In the genomic region with DNA sequence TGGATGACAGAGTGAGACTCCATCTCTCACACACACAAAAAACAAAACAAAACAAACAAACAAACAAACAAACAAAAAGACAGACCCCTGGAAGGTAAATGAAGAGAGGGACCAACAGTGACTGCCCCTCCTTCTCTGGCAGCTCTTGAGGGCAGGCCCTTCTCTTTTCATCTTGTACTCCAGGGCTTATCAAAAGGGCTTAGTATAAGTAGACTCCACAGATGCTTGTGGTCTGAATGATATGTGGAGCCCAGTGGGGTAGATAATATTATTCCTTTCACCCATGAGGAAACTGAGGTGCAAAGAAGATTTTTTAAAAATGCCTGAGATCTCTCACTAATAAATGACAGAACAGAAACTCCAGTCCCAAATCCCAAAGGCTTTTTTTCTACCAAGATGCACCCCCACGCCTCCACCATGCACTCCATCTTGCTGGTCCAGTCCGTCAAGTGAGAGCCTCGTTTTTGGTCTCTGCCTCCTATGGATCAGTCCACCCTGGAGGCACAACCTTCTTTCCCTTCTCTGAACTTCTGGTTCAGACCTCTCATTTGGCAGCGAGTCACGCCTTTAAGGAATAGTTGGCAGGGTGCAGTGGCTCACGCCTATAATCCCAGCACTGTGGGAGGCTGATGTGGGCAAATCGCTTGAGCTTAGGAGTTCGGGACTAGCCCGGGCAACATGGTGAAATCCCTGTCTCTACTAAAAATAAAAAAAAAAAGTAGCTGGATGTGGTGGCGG, we compare ENCODE assay signal across 1 cellular context.
A peak's percentile ranks its signal among the peaks of the same experiment; 100 is the strongest.
TF ChIP-seq lines count a peak whose summit lies in the region.

No MANE protein-coding gene starts in this region.

TF ChIP-seq in HEK293, 187 proteins besides CTCF, POLR2A, EP300 and RAD21 (continued from another document):
- TF ChIP-seq, protein P1, sequence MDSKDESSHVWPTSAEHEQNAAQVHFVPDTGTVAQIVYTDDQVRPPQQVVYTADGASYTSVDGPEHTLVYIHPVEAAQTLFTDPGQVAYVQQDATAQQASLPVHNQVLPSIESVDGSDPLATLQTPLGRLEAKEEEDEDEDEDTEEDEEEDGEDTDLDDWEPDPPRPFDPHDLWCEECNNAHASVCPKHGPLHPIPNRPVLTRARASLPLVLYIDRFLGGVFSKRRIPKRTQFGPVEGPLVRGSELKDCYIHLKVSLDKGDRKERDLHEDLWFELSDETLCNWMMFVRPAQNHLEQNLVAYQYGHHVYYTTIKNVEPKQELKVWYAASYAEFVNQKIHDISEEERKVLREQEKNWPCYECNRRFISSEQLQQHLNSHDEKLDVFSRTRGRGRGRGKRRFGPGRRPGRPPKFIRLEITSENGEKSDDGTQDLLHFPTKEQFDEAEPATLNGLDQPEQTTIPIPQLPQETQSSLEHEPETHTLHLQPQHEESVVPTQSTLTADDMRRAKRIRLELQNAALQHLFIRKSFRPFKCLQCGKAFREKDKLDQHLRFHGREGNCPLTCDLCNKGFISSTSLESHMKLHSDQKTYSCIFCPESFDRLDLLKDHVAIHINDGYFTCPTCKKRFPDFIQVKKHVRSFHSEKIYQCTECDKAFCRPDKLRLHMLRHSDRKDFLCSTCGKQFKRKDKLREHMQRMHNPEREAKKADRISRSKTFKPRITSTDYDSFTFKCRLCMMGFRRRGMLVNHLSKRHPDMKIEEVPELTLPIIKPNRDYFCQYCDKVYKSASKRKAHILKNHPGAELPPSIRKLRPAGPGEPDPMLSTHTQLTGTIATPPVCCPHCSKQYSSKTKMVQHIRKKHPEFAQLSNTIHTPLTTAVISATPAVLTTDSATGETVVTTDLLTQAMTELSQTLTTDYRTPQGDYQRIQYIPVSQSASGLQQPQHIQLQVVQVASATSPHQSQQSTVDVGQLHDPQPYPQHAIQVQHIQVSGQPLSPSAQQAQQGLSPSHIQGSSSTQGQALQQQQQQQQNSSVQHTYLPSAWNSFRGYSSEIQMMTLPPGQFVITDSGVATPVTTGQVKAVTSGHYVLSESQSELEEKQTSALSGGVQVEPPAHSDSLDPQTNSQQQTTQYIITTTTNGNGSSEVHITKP (tag by site-specific recombination; IDR thresholded peaks at IDR 0.05), result peak; percentile 58; the same call in 1 of the 2 replicates
- TF ChIP-seq ZNF266 (tag by site-specific recombination; IDR thresholded peaks at IDR 0.05; ENCODE audit: low read depth) (no peak), ZNF202 (tag by site-specific recombination; IDR thresholded peaks at IDR 0.05; ENCODE audit: borderline replicate concordance) (no peak), ZNF660 (tag by site-specific recombination; IDR thresholded peaks at IDR 0.05) (no peak), ZNF157 (tag by site-specific recombination; IDR thresholded peaks at IDR 0.05) (no peak), ZNF549 (tag by site-specific recombination; IDR thresholded peaks at IDR 0.05) (no peak), HOXD13 (CRISPR knock-in tag; IDR thresholded peaks at IDR 0.05; ENCODE audit: borderline replicate concordance) (no peak), ZNF629 (tag by site-specific recombination; IDR thresholded peaks at IDR 0.05) (no peak)
